ENCODE assay signal across 1 cellular context in the genomic region with DNA sequence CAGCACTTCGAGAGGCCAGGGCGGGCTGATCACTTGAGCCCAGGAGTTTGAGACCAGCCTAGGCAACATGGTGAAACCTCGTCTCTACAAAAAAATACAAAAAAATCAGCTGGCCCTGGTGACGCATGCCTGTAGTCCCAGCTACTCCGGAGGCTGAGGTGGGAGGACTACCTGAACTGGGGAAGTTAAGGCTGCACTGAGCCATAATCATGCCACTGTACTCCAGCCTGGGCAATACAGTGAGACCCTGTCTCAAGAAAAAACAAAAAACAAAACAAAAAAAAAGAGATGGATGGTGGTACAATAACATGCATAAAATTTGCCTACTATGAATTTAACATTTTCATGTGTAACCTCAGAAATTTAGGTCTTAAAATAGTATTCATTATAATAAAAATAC.
TF ChIP-seq lines count a peak whose summit lies in the region.

No MANE protein-coding gene starts in this region.

TF ChIP-seq in neural cell, 6 proteins besides CTCF, POLR2A, EP300 and RAD21 (continued from another document):
- TF ChIP-seq MXI1 (conservative IDR thresholded peaks at IDR 0.05; ENCODE audit: poor library complexity, severe bottlenecking) (no peak), SMC3 (conservative IDR thresholded peaks at IDR 0.05; ENCODE audit: poor library complexity) (no peak), EZH2 (IDR thresholded peaks at IDR 0.05; ENCODE audit: borderline replicate concordance, insufficient read depth, low read length, poor library complexity, severe bottlenecking) (no peak), TAF1 (IDR thresholded peaks at IDR 0.05; ENCODE audit: low read depth) (no peak)
